In the genomic region with DNA sequence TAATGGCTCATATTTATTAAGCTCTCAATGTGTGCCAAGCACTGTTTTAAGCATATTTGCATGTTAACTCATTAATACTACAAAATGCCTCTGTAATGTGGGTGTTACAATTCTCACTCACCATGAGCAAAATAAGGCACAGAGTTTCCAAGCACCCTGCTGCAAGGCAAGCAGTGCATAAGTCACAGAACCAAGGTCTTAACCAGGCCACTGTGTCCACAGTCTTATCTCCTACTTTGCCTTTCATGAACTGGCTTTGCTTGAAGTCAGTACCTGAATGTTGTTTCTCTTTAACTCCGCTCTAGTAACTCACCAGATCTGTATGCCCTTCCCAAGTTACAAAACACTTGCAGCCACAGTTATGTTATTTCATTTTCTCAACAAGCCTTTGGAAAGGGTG, we compare ENCODE assay signal across 33 cellular contexts.
"Had no signal": no experiment of that assay in that cellular context is flagged by ENCODE, and none has a peak within 500 bp of the region (broad histone marks: within the 10 kb centered on the region; RNA-seq: fewer than 3 reads in every experiment).

No MANE protein-coding gene starts in this region.

- DNase-seq: activated effector memory CD4-positive, alpha-beta T cell treated with anti-CD3 and anti-CD28 coated beads, Interleukin-2, amount 50 U/mL, for 16 hours; activated effector memory CD4-positive, alpha-beta T cell treated with Interleukin-2 at 50 U/mL for 16 hours; activated gamma-delta T cell; activated gamma-delta T cell treated with Interleukin-2 at 50 U/mL for 16 hours; activated naive CD4-positive, alpha-beta T cell; activated naive CD4-positive, alpha-beta T cell treated with anti-CD3 and anti-CD28 coated beads for 36 hours; activated naive CD4-positive, alpha-beta T cell treated with anti-CD3 and anti-CD28 coated beads, Interleukin-2, amount 10 ng/mL, durations not matched to agents 7 days and 5 days; activated naive CD4-positive, alpha-beta T cell treated with anti-CD3 and anti-CD28 coated beads, Interleukin-2, amount 50 U/mL, for 16 hours; activated naive CD4-positive, alpha-beta T cell treated with Interleukin-2 at 50 U/mL for 16 hours; activated naive CD8-positive, alpha-beta T cell treated with anti-CD3 and anti-CD28 coated beads for 36 hours; activated naive CD8-positive, alpha-beta T cell treated with anti-CD3 and anti-CD28 coated beads, Interleukin-2, amount 10 ng/mL, durations not matched to agents 7 days and 5 days; activated naive CD8-positive, alpha-beta T cell treated with anti-CD3 and anti-CD28 coated beads, Interleukin-2, amount 50 U/mL, for 24 hours; activated T-cell treated with anti-CD3 and anti-CD28 coated beads, Interleukin-2, amount 50 U/mL, for 1 hour; activated T-cell treated with anti-CD3 and anti-CD28 coated beads, Interleukin-2, amount 50 U/mL, for 24 hours; activated T-cell treated with anti-CD3 and anti-CD28 coated beads, Interleukin-2, amount 50 U/mL, for 4 hours; activated T-cell treated with anti-CD3 and anti-CD28 coated beads, Interleukin-2, amount 50 U/mL, for 48 hours; activated T-cell treated with anti-CD3 and anti-CD28 coated beads, Interleukin-2, amount 50 U/mL, for 72 hours; adrenal gland; amniotic stem cell; amygdala; anterior cingulate cortex; aorta; brain microvascular endothelial cell; caudate nucleus; central memory CD4-positive, alpha-beta T cell; cerebellar nuclear complex had no signal

- H3K27ac ChIP-seq: adrenal gland, ascending aorta, brain microvascular endothelial cell, breast epithelium, cardiac muscle cell had no signal

- ATAC-seq: activated naive CD4-positive, alpha-beta T cell treated with anti-CD3 and anti-CD28 coated beads, Interleukin-2, amount 50 U/mL, for 72 hours; activated naive CD8-positive, alpha-beta T cell treated with anti-CD3 and anti-CD28 coated beads, Interleukin-2, amount 50 U/mL, for 24 hours; activated T-cell treated with anti-CD3 and anti-CD28 coated beads, Interleukin-2, amount 50 U/mL, for 4 hours; activated T-cell treated with anti-CD3 and anti-CD28 coated beads, Interleukin-2, amount 50 U/mL, for 72 hours; activated T-helper 17 cell treated with anti-CD3 and anti-CD28 coated beads, Interleukin-2, amount 50 U/mL, for 72 hours had no signal

- FAIRE-seq: astrocyte, bronchial epithelial cell had no signal

- H3K36me3 ChIP-seq: adrenal gland, ascending aorta, brain microvascular endothelial cell, breast epithelium, cardiac muscle cell had no signal

- H3K9me3 ChIP-seq: adrenal gland, ascending aorta, breast epithelium had no signal

- H3K4me1 ChIP-seq: adrenal gland, ascending aorta, breast epithelium had no signal

- H3K4me3 ChIP-seq: adrenal gland, ascending aorta, breast epithelium, cardiac muscle cell had no signal

- H3K27me3 ChIP-seq: adrenal gland, ascending aorta, brain microvascular endothelial cell, breast epithelium, cardiac muscle cell had no signal
